ENCODE assay signal across 24 cellular contexts in the genomic region with DNA sequence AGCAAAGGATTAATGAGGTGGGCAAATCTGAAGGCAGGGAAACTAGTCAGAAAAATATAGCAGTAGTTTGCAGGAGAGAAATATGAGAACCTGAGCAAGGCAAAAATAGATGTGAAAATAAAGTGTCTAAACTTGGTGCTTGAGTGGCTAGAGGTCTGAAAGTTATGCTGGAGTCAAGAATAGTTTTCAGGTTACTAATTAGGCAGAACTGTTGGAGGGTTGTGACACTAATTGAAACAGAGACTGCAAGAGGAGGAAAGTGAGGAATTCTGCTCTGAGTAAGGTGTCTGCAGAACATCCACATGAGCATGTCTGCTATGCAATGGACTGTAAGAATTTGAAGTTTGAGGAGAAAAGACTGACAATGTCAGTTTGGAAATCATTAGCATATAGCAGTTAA.
"Had no signal": no experiment of that assay in that cellular context is flagged by ENCODE, and none has a peak within 500 bp of the region (broad histone marks: within the 10 kb centered on the region; RNA-seq: fewer than 3 reads in every experiment).

No MANE protein-coding gene starts in this region.

- H3K4me1 ChIP-seq: esophagus squamous epithelium, gastrocnemius medialis, prostate gland, thyroid gland had no signal

- H3K36me3 Mint-ChIP-seq: activated CD4-positive, alpha-beta memory T cell treated with anti-CD3 and anti-CD28 coated beads for 36 hours; activated naive CD8-positive, alpha-beta T cell treated with anti-CD3 and anti-CD28 coated beads, Interleukin-2, amount 10 ng/mL, durations not matched to agents 7 days and 5 days; memory B cell had no signal

- H3K4me3 ChIP-seq: coronary artery, esophagus squamous epithelium, gastrocnemius medialis, ovary, prostate gland, thyroid gland had no signal

- H3K27me3 ChIP-seq: esophagus squamous epithelium, gastrocnemius medialis, neutrophil, ovary, thyroid gland had no signal

- H3K36me3 ChIP-seq: esophagus squamous epithelium, gastrocnemius medialis, neutrophil, ovary, prostate gland, thyroid gland had no signal

- H3K4me1 Mint-ChIP-seq: activated naive CD8-positive, alpha-beta T cell treated with anti-CD3 and anti-CD28 coated beads, Interleukin-2, amount 10 ng/mL, durations not matched to agents 7 days and 5 days; memory B cell had no signal

- DNase-seq: activated CD4-positive, alpha-beta memory T cell treated with anti-CD3 and anti-CD28 coated beads for 36 hours; activated CD4-positive, alpha-beta T cell treated with anti-CD3 and anti-CD28 coated beads for 48 hours; activated CD4-positive, CD25-positive, alpha-beta regulatory T cell; activated effector memory CD4-positive, alpha-beta T cell treated with Interleukin-2 at 50 U/mL for 16 hours; activated naive CD4-positive, alpha-beta T cell treated with anti-CD3 and anti-CD28 coated beads for 36 hours; activated naive CD8-positive, alpha-beta T cell treated with anti-CD3 and anti-CD28 coated beads, Interleukin-2, amount 10 ng/mL, durations not matched to agents 7 days and 5 days; activated T-cell treated with anti-CD3 and anti-CD28 coated beads, Interleukin-2, amount 50 U/mL, for 48 hours; amniotic stem cell; cerebellar nuclear complex; esophagus squamous epithelium; gastrocnemius medialis; hippocampal formation; kidney glomerular epithelial cell; ovary; right cardiac atrium; stimulated activated CD4-positive, alpha-beta T cell treated with anti-CD3 and anti-CD28 coated beads, Interleukin-1b, Interleukin-23, amount 100 ng/mL, for 48 hours; substantia nigra; thyroid gland had no signal

- H3K9me3 ChIP-seq: esophagus squamous epithelium, gastrocnemius medialis, neutrophil, ovary, thyroid gland had no signal

- ATAC-seq: gastrocnemius medialis; natural killer cell treated with Interleukin-12 subunit alpha and Interleukin-12 subunit beta and Interleukin-15 and Interleukin-18, amount 100 ng/mL, for 72 hours; right cardiac atrium had no signal

- H3K27me3 Mint-ChIP-seq: activated CD4-positive, alpha-beta memory T cell treated with anti-CD3 and anti-CD28 coated beads for 36 hours; activated naive CD8-positive, alpha-beta T cell treated with anti-CD3 and anti-CD28 coated beads, Interleukin-2, amount 10 ng/mL, durations not matched to agents 7 days and 5 days; memory B cell; natural killer cell treated with Interleukin-12 subunit alpha and Interleukin-12 subunit beta and Interleukin-15 and Interleukin-18, amount 100 ng/mL, for 72 hours; stimulated activated naive CD8-positive, alpha-beta T cell treated with anti-CD3 and anti-CD28 coated beads, Interleukin-15, Interleukin-2, amounts not matched to agents 100 ng/mL and 50 ng/mL, for 24 hours had no signal

- H3K27ac Mint-ChIP-seq: activated CD4-positive, alpha-beta memory T cell treated with anti-CD3 and anti-CD28 coated beads for 36 hours; activated naive CD4-positive, alpha-beta T cell treated with anti-CD3 and anti-CD28 coated beads for 36 hours; activated naive CD8-positive, alpha-beta T cell treated with anti-CD3 and anti-CD28 coated beads, Interleukin-2, amount 10 ng/mL, durations not matched to agents 7 days and 5 days; memory B cell; natural killer cell treated with Interleukin-12 subunit alpha and Interleukin-12 subunit beta and Interleukin-15 and Interleukin-18, amount 100 ng/mL, for 72 hours; stimulated activated naive CD8-positive, alpha-beta T cell treated with anti-CD3 and anti-CD28 coated beads, Interleukin-15, Interleukin-2, amounts not matched to agents 100 ng/mL and 50 ng/mL, for 24 hours had no signal

- H3K4me3 Mint-ChIP-seq: activated CD4-positive, alpha-beta memory T cell treated with anti-CD3 and anti-CD28 coated beads for 36 hours; activated naive CD4-positive, alpha-beta T cell treated with anti-CD3 and anti-CD28 coated beads for 36 hours; activated naive CD8-positive, alpha-beta T cell treated with anti-CD3 and anti-CD28 coated beads, Interleukin-2, amount 10 ng/mL, durations not matched to agents 7 days and 5 days; memory B cell; natural killer cell treated with Interleukin-12 subunit alpha and Interleukin-12 subunit beta and Interleukin-15 and Interleukin-18, amount 100 ng/mL, for 72 hours; stimulated activated naive CD8-positive, alpha-beta T cell treated with anti-CD3 and anti-CD28 coated beads, Interleukin-15, Interleukin-2, amounts not matched to agents 100 ng/mL and 50 ng/mL, for 24 hours had no signal

- H3K27ac ChIP-seq: coronary artery, esophagus squamous epithelium, gastrocnemius medialis, neutrophil, ovary, prostate gland, thyroid gland had no signal
